8 cellular contexts compared by ENCODE assay signal in the genomic region with DNA sequence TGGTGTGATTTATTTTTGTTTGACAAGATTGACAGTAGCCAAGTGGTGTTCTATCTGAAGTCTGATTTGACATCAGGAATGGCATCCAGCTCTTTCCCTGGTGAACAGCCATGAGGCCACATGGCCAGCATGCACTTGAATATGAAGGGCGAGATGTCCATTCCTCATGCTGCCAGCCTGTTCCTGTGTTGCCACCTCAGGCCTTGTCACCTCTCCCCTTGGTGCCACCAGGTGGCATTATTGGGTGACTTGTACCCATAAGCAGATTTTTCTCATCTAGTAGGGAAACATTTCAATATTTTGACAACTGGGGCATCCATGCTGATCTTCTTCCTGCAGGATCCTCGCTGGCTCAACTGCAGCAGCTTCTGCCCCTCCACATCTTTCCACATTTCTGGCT.
DNase-seq lines count a peak whose midpoint lies in the region; ATAC-seq and TF ChIP-seq lines count a peak whose summit lies in the region.

No MANE protein-coding gene starts in this region.

- no peaks in the 10 kb centered on the region for H3K36me3 Mint-ChIP-seq in activated CD4-positive, alpha-beta T cell treated with anti-CD3 and anti-CD28 coated beads, Interleukin-2, amount 10 ng/mL, durations not matched to agents 24 days and 14 days (ENCODE audit: low read depth)

- peaks cover 12% of the 10 kb centered on the region for H3K27me3 Mint-ChIP-seq in activated CD4-positive, alpha-beta T cell treated with anti-CD3 and anti-CD28 coated beads, Interleukin-2, amount 10 ng/mL, durations not matched to agents 24 days and 14 days

- no peak overlapping the region for H3K27ac Mint-ChIP-seq in activated CD4-positive, alpha-beta T cell treated with anti-CD3 and anti-CD28 coated beads, Interleukin-2, amount 10 ng/mL, durations not matched to agents 24 days and 14 days

- no peak for ATAC-seq in lung (ENCODE audit: insufficient read depth, low FRiP score)
- ATAC-seq in GM21528 (IDR thresholded peaks at IDR 0.05; ENCODE audit: low FRiP score, unreplicated experiment), result no peak

- DNase-seq in EL (peak; percentile 4), M059J (ENCODE audit: low read depth) (peak; percentile 14), lung (ENCODE audit: low spot score) (peak; percentile 29), AG08396 (ENCODE audit: low spot score) (no peak), T1000 (lab: John Stamatoyannopoulos, UW) (no peak)
- peak; percentile 73 for DNase-seq in activated CD4-positive, alpha-beta T cell treated with anti-CD3 and anti-CD28 coated beads, Interleukin-2, amount 10 ng/mL, durations not matched to agents 24 days and 14 days
- DNase-seq in NK-92 treated with Interleukin-12 subunit alpha and Interleukin-12 subunit beta, amount 100 ng/mL, for 24 hours (lab: John Stamatoyannopoulos, UW), result no peak

- no peaks in the 10 kb centered on the region for H3K9me3 Mint-ChIP-seq in activated CD4-positive, alpha-beta T cell treated with anti-CD3 and anti-CD28 coated beads, Interleukin-2, amount 10 ng/mL, durations not matched to agents 24 days and 14 days

- no peaks in the 10 kb centered on the region for H3K36me3 ChIP-seq in lung (ENCODE audit: control insufficient read depth in 2 of 2, insufficient read depth in 2 of 2, low read length in 2 of 2)

- intact Hi-C loops in activated CD4-positive, alpha-beta T cell treated with anti-CD3 and anti-CD28 coated beads, Interleukin-2, amount 10 ng/mL, durations not matched to agents 24 days and 14 days (cut with micrococcal nuclease), result loop anchor here (1.0 kb wide), 1 partner anchor 567 kb away; no protein-coding TSS in a partner anchor

- no peaks in the 10 kb centered on the region for H3K4me1 Mint-ChIP-seq in activated CD4-positive, alpha-beta T cell treated with anti-CD3 and anti-CD28 coated beads, Interleukin-2, amount 10 ng/mL, durations not matched to agents 24 days and 14 days

- no peak overlapping the region for H3K4me3 ChIP-seq in lung

- TF ChIP-seq CTCF in lung (IDR thresholded peaks at IDR 0.05; ENCODE audit: control extremely low read depth, extremely low read depth), result peak; percentile 1

- no peaks in the 10 kb centered on the region for H3K27me3 ChIP-seq in lung (ENCODE audit: control insufficient read depth, insufficient read depth)

- H3K9me3 ChIP-seq in lung (ENCODE audit: control insufficient read depth in 2 of 2, insufficient read depth in 1 of 2, low read length in 1 of 2), result no peaks in the 10 kb centered on the region

- no peak overlapping the region for H3K4me3 Mint-ChIP-seq in activated CD4-positive, alpha-beta T cell treated with anti-CD3 and anti-CD28 coated beads, Interleukin-2, amount 10 ng/mL, durations not matched to agents 24 days and 14 days

- no peaks in the 10 kb centered on the region for H3K4me1 ChIP-seq in lung (ENCODE audit: control insufficient read depth in 2 of 2, insufficient read depth in 2 of 2, low read length in 2 of 2)

- no peak overlapping the region for H3K27ac ChIP-seq in lung (ENCODE audit: low read depth in 1 of 2, low read length in 1 of 2)

- WGBS in lung, 2 donors, result 81 to 82% methylated on average over 2 of the region's 2 CpGs

Comparison
In these comparisons a context has a peak if more than half of its experiments do, and no peak if none do; other contexts are left out.
1. DNase-seq: peak in EL (single experiment), M059J (single experiment), activated CD4-positive, alpha-beta T cell treated with anti-CD3 and anti-CD28 coated beads, Interleukin-2, amount 10 ng/mL, durations not matched to agents 24 days and 14 days (single experiment) and lung (single experiment); none in NK-92 treated with Interleukin-12 subunit alpha and Interleukin-12 subunit beta, amount 100 ng/mL, for 24 hours (single experiment), AG08396 (single experiment) and T1000 (single experiment).